2 cellular contexts compared by ENCODE assay signal in genomic region chr4:3462321-3462789, GRCh38.
A peak's percentile ranks its signal among the peaks of the same experiment; 100 is the strongest.
TF ChIP-seq lines count a peak whose summit lies in the region.

No MANE protein-coding gene starts in this region.

TF ChIP-seq in GM23338, 12 proteins besides CTCF, POLR2A, EP300 and RAD21 (continued from another document):
- TF ChIP-seq ETS1 (IDR thresholded peaks at IDR 0.05) (no peak), JUNB (IDR thresholded peaks at IDR 0.05; ENCODE audit: unreplicated experiment) (no peak), ZNF114 (CRISPR knock-in tag; IDR thresholded peaks at IDR 0.05) (no peak), ZNF462 (CRISPR knock-in tag; IDR thresholded peaks at IDR 0.05) (no peak)

TF ChIP-seq in liver, 16 proteins besides CTCF, POLR2A, EP300 and RAD21 (continued from another document):
- TF ChIP-seq, protein P1, sequence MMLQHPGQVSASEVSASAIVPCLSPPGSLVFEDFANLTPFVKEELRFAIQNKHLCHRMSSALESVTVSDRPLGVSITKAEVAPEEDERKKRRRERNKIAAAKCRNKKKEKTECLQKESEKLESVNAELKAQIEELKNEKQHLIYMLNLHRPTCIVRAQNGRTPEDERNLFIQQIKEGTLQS (IDR thresholded peaks at IDR 0.05): no peak
- TF ChIP-seq ZBTB33 (IDR thresholded peaks at IDR 0.05) (no peak), GABPA (IDR thresholded peaks at IDR 0.05 in 1 of 2, conservative IDR thresholded peaks at IDR 0.05 in 1 of 2) (no peak), HNF4G (IDR thresholded peaks at IDR 0.05) (no peak), FOXA1 (IDR thresholded peaks at IDR 0.05) (no peak), FOXA2 (IDR thresholded peaks at IDR 0.05) (no peak), RXRA (IDR thresholded peaks at IDR 0.05) (peak in 1 of 2 donors; percentile 64), HNF4A (conservative IDR thresholded peaks at IDR 0.05) (peak; percentile 73 to 97), JUND (IDR thresholded peaks at IDR 0.05) (no peak), SP1 (IDR thresholded peaks at IDR 0.05) (no peak), REST (IDR thresholded peaks at IDR 0.05) (no peak), YY1 (IDR thresholded peaks at IDR 0.05) (no peak)
